10 cellular contexts compared by ENCODE assay signal in the genomic region with DNA sequence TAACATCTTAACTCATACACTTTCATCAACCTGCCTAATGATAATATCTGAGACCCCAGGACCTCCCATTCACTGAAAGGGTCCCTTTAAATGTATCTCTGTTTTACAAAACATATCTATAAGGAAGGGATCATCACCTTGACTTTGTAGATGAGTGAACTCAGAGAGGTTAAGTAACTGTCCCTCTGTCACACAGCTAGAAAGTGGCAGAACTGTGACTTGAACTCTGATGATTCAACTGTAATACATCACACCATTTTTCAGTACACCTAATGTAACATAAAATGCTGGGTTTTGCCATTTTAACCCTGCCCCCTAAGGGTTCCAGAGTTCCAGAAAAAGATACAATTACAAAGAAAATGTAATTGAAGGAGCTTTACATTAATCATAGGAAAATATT.
"Had no signal": no experiment of that assay in that cellular context is flagged by ENCODE, and none has a peak within 500 bp of the region (broad histone marks: within the 10 kb centered on the region; RNA-seq: fewer than 3 reads in every experiment).

No MANE protein-coding gene starts in this region.

- H3K27me3 Mint-ChIP-seq: IgD-negative memory B cell had no signal

- H3K9me3 Mint-ChIP-seq: H9, HFFc6 had no signal

- FAIRE-seq: H54, HepG2 had no signal

- H3K9ac ChIP-seq: GM23248 had no signal

- ATAC-seq: HepG2 had no signal

- H3K4me3 Mint-ChIP-seq: H9, HFFc6, IgD-negative memory B cell had no signal

- H2AFZ ChIP-seq: GM23248 had no signal

- DNase-seq: GM23248, GOT3, H9, HCEC 1CT, HFFc6, KG1 had no signal

- H3K4me3 ChIP-seq: GM23248 had no signal

- H3K27ac ChIP-seq: GM23248, HL-60 had no signal

- H3K27ac Mint-ChIP-seq: HFFc6 had no signal
